ENCODE assay signal across 9 cellular contexts in genomic region chr4:113958766-113959540, GRCh38. TPM values are rescaled to one million over a fixed set of nuclear protein-coding genes. Genes with fewer than 3 reads are reported as not detected.
DNase-seq lines count a peak whose midpoint lies in the region; ATAC-seq and TF ChIP-seq lines count a peak whose summit lies in the region.
"Had no signal": no experiment of that assay in that cellular context is flagged by ENCODE, and none has a peak within 500 bp of the region (broad histone marks: within the 10 kb centered on the region; RNA-seq: fewer than 3 reads in every experiment).

No MANE protein-coding gene starts in this region.

- peak overlapping the region; percentile 39 for H3K4me3 Mint-ChIP-seq in Caco-2 (ENCODE audit: unreplicated experiment)
- H3K4me3 Mint-ChIP-seq in activated CD4-positive, alpha-beta memory T cell treated with anti-CD3 and anti-CD28 coated beads, Interleukin-2, amount 10 ng/mL, durations not matched to agents 7 days and 5 days = no peak overlapping the region

- CTCF ChIA-PET in Caco-2 (lab: Charles Lee) = interaction anchor here (1.4 kb wide), 1 partner anchor 419 kb away, joined by 6 read pairs; no protein-coding TSS in a partner anchor
- CTCF ChIA-PET in activated CD4-positive, alpha-beta memory T cell treated with anti-CD3 and anti-CD28 coated beads, Interleukin-2, amount 10 ng/mL, durations not matched to agents 7 days and 5 days (lab: Charles Lee) = no interaction called here

- H3K27ac ChIP-seq in dorsolateral prefrontal cortex = peak overlapping the region in 16 of 59 donors; percentile 4 to 54 (median 26)

- DNase-seq in Caco-2 (peak in 1 of 2 experiments; percentile 60), HT1080 (ENCODE audit: low read depth) (peak; percentile 96), amniotic stem cell (lab: John Stamatoyannopoulos, UW) (peak; percentile 62), lung microvascular endothelial cell (ENCODE audit: low read depth in 2 of 2) (peak; percentile 88 to 93), dorsolateral prefrontal cortex (no peak)
- no peak for DNase-seq in activated CD4-positive, alpha-beta memory T cell treated with anti-CD3 and anti-CD28 coated beads, Interleukin-2, amount 10 ng/mL, durations not matched to agents 7 days and 5 days
- DNase-seq: activated T-cell treated with anti-CD3 and anti-CD28 coated beads, Interleukin-2, amount 50 U/mL, for 1 hour had no signal

- TF ChIP-seq CTCF in Caco-2 (IDR thresholded peaks at IDR 0.05; ENCODE audit: insufficient read depth in 1 of 2, low read depth in 1 of 2, low read length in 1 of 2, severe bottlenecking in 1 of 2, unreplicated experiment in 1 of 2) (no peak), dorsolateral prefrontal cortex (IDR thresholded peaks at IDR 0.05 in 54 of 56, conservative IDR thresholded peaks at IDR 0.05 in 2 of 56; ENCODE audit: low read depth in 1 of 56, partially characterized antibody in 56 of 56) (no peak)

- no peaks in the 10 kb centered on the region for H3K36me3 ChIP-seq in Caco-2 (ENCODE audit: control insufficient read depth, insufficient read depth, low read length)

- H3K27ac Mint-ChIP-seq in Caco-2 (ENCODE audit: unreplicated experiment) = peak overlapping the region; percentile 82
- no peak overlapping the region for H3K27ac Mint-ChIP-seq in activated CD4-positive, alpha-beta memory T cell treated with anti-CD3 and anti-CD28 coated beads, Interleukin-2, amount 10 ng/mL, durations not matched to agents 7 days and 5 days

- no peaks in the 10 kb centered on the region for H3K27me3 Mint-ChIP-seq in Caco-2 (ENCODE audit: insufficient read depth, unreplicated experiment)
- peaks cover 7% of the 10 kb centered on the region for H3K27me3 Mint-ChIP-seq in activated CD4-positive, alpha-beta memory T cell treated with anti-CD3 and anti-CD28 coated beads, Interleukin-2, amount 10 ng/mL, durations not matched to agents 7 days and 5 days

- peaks cover 12% of the 10 kb centered on the region for H3K9me3 Mint-ChIP-seq in Caco-2 (ENCODE audit: unreplicated experiment)
- peaks cover 9% of the 10 kb centered on the region for H3K9me3 Mint-ChIP-seq in activated CD4-positive, alpha-beta memory T cell treated with anti-CD3 and anti-CD28 coated beads, Interleukin-2, amount 10 ng/mL, durations not matched to agents 7 days and 5 days

- no peaks in the 10 kb centered on the region for H3K27me3 ChIP-seq in Caco-2 (replicated peaks; ENCODE audit: control insufficient read depth, insufficient read depth, low read length)
- H3K27me3 ChIP-seq in dorsolateral prefrontal cortex = peaks cover 0 to 1% (median 0%) of the 10 kb centered on the region in 45 donors

- peaks cover 13% of the 10 kb centered on the region for H3K36me3 Mint-ChIP-seq in Caco-2 (ENCODE audit: insufficient read depth, unreplicated experiment)
- H3K36me3 Mint-ChIP-seq in activated CD4-positive, alpha-beta memory T cell treated with anti-CD3 and anti-CD28 coated beads, Interleukin-2, amount 10 ng/mL, durations not matched to agents 7 days and 5 days (ENCODE audit: low read depth) = no peaks in the 10 kb centered on the region

- TSS peak; percentile 34 for BruUV-seq in Caco-2 (replicated peaks; lab: Mats Ljungman, UMichigan)

- ATAC-seq in GM18498 (IDR thresholded peaks at IDR 0.05; ENCODE audit: unreplicated experiment) = no peak
- no peak for ATAC-seq in GM19467 (IDR thresholded peaks at IDR 0.05; ENCODE audit: unreplicated experiment)

- H3K9me3 ChIP-seq in Caco-2 = 0 out of 2 replicates have a peak, but pooled peaks cover 4% of the 10 kb centered on the region

- H3K4me1 ChIP-seq in Caco-2 = peaks cover 51% of the 10 kb centered on the region

- POLR2A ChIA-PET in Caco-2 (lab: Charles Lee) = no interaction called here
- POLR2A ChIA-PET in activated CD4-positive, alpha-beta memory T cell treated with anti-CD3 and anti-CD28 coated beads, Interleukin-2, amount 10 ng/mL, durations not matched to agents 7 days and 5 days (lab: Charles Lee) = no interaction called here

- peaks cover 58% of the 10 kb centered on the region for H3K4me1 Mint-ChIP-seq in Caco-2 (ENCODE audit: low read depth, unreplicated experiment)
- H3K4me1 Mint-ChIP-seq in activated CD4-positive, alpha-beta memory T cell treated with anti-CD3 and anti-CD28 coated beads, Interleukin-2, amount 10 ng/mL, durations not matched to agents 7 days and 5 days = no peaks in the 10 kb centered on the region

- intact Hi-C loops in Caco-2 (cut with micrococcal nuclease; ENCODE audit: unreplicated experiment) (loop anchor here (1.0 to 10.0 kb wide), 5 partner anchors 20 to 316 kb away; partner anchors contain the start of gene ARSJ), dorsolateral prefrontal cortex (cut with DNase I) (no loop called here)

- H3K4me3 ChIP-seq in Caco-2 (ENCODE audit: low read depth, low read length) (no peak overlapping the region; the same call in 1 of the 2 replicates), dorsolateral prefrontal cortex (peak overlapping the region in 1 of 59 donors; percentile 9)

RNA-seq across cellular contexts. Expression of gene ARSJ, which starts 20.5 kb away (rescaled TPM):
- 7.3 and 10.1 TPM in 2 replicates for total RNA-seq in Caco-2 (2022)
- total RNA-seq in HT1080 (2014; rRNA removed; shearing (Covaris generic)) = 11.8 and 12.4 TPM in 2 replicates
- 9.0 and 9.2 TPM in 2 replicates for polyA plus RNA-seq in HT1080 (2015; cell fraction: cytosol; rRNA removed)
- polyA plus RNA-seq in HT1080 (2015; cell fraction: nucleus; rRNA removed) = 11.8 and 11.9 TPM in 2 replicates
- 12.4 and 13.9 TPM in 2 replicates for total RNA-seq in lung microvascular endothelial cell
- total RNA-seq in activated CD4-positive, alpha-beta memory T cell treated with anti-CD3 and anti-CD28 coated beads, Interleukin-2, amount 10 ng/mL, durations not matched to agents 7 days and 5 days = not detected
- total RNA-seq in dorsolateral prefrontal cortex = 10 to 100 TPM in 1 of 120 experiments, 1 to 10 TPM in 119; 1.9 to 10.0 (median 4.9) TPM

Comparison
In these comparisons a context has a peak if more than half of its experiments do, and no peak if none do; other contexts are left out.
1. DNase-seq: peak in HT1080 (single experiment), amniotic stem cell (single experiment) and lung microvascular endothelial cell (2 of 2); none in activated CD4-positive, alpha-beta memory T cell treated with anti-CD3 and anti-CD28 coated beads, Interleukin-2, amount 10 ng/mL, durations not matched to agents 7 days and 5 days (single experiment) and dorsolateral prefrontal cortex (0 of 10).